In genomic region chr17:16322636-16323035, GRCh38 we compare ENCODE assay signal across 25 cellular contexts. TPM values are rescaled to one million over a fixed set of nuclear protein-coding genes. Genes with fewer than 3 reads are reported as not detected.
DNase-seq lines count a peak whose midpoint lies in the region; ATAC-seq and TF ChIP-seq lines count a peak whose summit lies in the region.
"Had no signal": no experiment of that assay in that cellular context is flagged by ENCODE, and none has a peak within 500 bp of the region (broad histone marks: within the 10 kb centered on the region; RNA-seq: fewer than 3 reads in every experiment).

No MANE protein-coding gene starts in this region.

- H3K9ac ChIP-seq in IMR-90 (ENCODE audit: low read depth, low read length): no peak overlapping the region

- H2BK120ac ChIP-seq in IMR-90 (ENCODE audit: low read depth, low read length): 0 out of 2 replicates have a peak overlapping the region, but pooled peaks have one; percentile 67

- H3K27ac ChIP-seq in IMR-90 (ENCODE audit: insufficient read depth, low read length): no peak overlapping the region
- no peak overlapping the region for H3K27ac ChIP-seq in caudate nucleus (ENCODE audit: low read depth, low read length)
- H3K27ac ChIP-seq: cardiac muscle cell, hepatocyte, HL-60, skin epidermis, VCaP had no signal

- 0 out of 3 replicates have a peak overlapping the region, but pooled peaks have one; percentile 35 for H2BK15ac ChIP-seq in IMR-90 (ENCODE audit: low read depth, low read length)

- H4K8ac ChIP-seq in IMR-90 (ENCODE audit: low read depth in 2 of 2, low read length in 2 of 2): no peak overlapping the region

- H3K4me2 ChIP-seq in IMR-90 (ENCODE audit: low read depth, low read length): no peak overlapping the region
- H3K4me2 ChIP-seq: hepatocyte had no signal

- H3K79me1 ChIP-seq in IMR-90 (ENCODE audit: low read depth in 1 of 2, low read length in 2 of 2): peaks cover 0 to 4% of the 10 kb centered on the region in 2 experiments; a peak in 2 of 4 replicates

- POLR2A ChIA-PET in BJ (lab: Charles Lee) (interaction anchor here (0.6 kb wide), 1 partner anchor 19 kb away, joined by 3 read pairs; no protein-coding TSS in a partner anchor), IMR-90 (lab: Charles Lee; ENCODE audit: unreplicated experiment) (no interaction called here)

- H3K4me3 ChIP-seq in BJ (ENCODE audit: low read depth, low read length): no peak overlapping the region
- H3K4me3 ChIP-seq in IMR-90 (ENCODE audit: insufficient read depth, low read depth, low read length): no peak overlapping the region
- no peak overlapping the region for H3K4me3 ChIP-seq in choroid plexus epithelial cell (ENCODE audit: low read depth, low read length)
- H3K4me3 ChIP-seq: cardiac muscle cell, hepatocyte, K562, skin epidermis had no signal

- no peak for TF ChIP-seq CTCF in BJ (IDR thresholded peaks at IDR 0.05; ENCODE audit: insufficient read depth, low read depth, low read length)
- no peak for TF ChIP-seq CTCF in IMR-90 (conservative IDR thresholded peaks at IDR 0.05; ENCODE audit: low read depth, low read length)
- no peak for TF ChIP-seq CTCF in choroid plexus epithelial cell (conservative IDR thresholded peaks at IDR 0.05; ENCODE audit: low read depth, low read length)

- no TSS peak for BruUV-seq in IMR-90 (replicated peaks; lab: Mats Ljungman, UMichigan)

- H3K14ac ChIP-seq in IMR-90 (replicated peaks; ENCODE audit: low read depth, low read length): no peak overlapping the region

- no peak overlapping the region for H4K5ac ChIP-seq in IMR-90 (ENCODE audit: low read depth, low read length)

- H4K20me1 ChIP-seq in IMR-90 (ENCODE audit: insufficient read depth, low read length): no peaks in the 10 kb centered on the region

- no peak for TF ChIP-seq POLR2A in IMR-90 (IDR thresholded peaks at IDR 0.05; ENCODE audit: low read depth, low read length)

- WGBS in IMR-90 (ENCODE audit: extremely low coverage in 2 of 2, insufficient read length in 1 of 2), 2 experiments: no CpG with 5 or more reads among the region's 3 CpGs

- no peak overlapping the region for H2AK9ac ChIP-seq in IMR-90 (replicated peaks; ENCODE audit: low read depth, low read length, poor library complexity)

- no peak overlapping the region for H3K4ac ChIP-seq in IMR-90 (ENCODE audit: low read depth, low read length)

- 0 out of 2 replicates have a peak, but pooled peaks cover 2% of the 10 kb centered on the region for H3K4me1 ChIP-seq in IMR-90 (ENCODE audit: control insufficient read depth, insufficient read depth, low read length)

- H3K23ac ChIP-seq in IMR-90 (ENCODE audit: low read depth, low read length): no peak overlapping the region

- H3K27me3 ChIP-seq in BJ (ENCODE audit: control insufficient read depth, insufficient read depth, low read length) (no peaks in the 10 kb centered on the region), IMR-90 (ENCODE audit: control insufficient read depth, insufficient read depth, low read length) (no peaks in the 10 kb centered on the region)
- H3K27me3 ChIP-seq: cardiac muscle cell, hepatocyte had no signal

- H3K9me1 ChIP-seq in IMR-90 (ENCODE audit: insufficient read depth, low read length): peaks cover 6% of the 10 kb centered on the region

- CTCF ChIA-PET in BJ (lab: Yijun Ruan, JAX): interaction anchor here (0.9 kb wide), 1 partner anchor 105 kb away, joined by 3 read pairs; no protein-coding TSS in a partner anchor
- CTCF ChIA-PET in IMR-90 (lab: Yijun Ruan, JAX): no interaction called here

- DNase-seq in BJ (ENCODE audit: low read depth) (peak; percentile 70), IMR-90 (peak; percentile 96), choroid plexus epithelial cell (ENCODE audit: low read depth) (peak; percentile 95), non-pigmented ciliary epithelial cell (ENCODE audit: low read depth) (peak; percentile 78), caudate nucleus (lab: John Stamatoyannopoulos, UW) (no peak), NCI-H82 treated with DMSO at 0.1 percent for 48 hours (lab: John Stamatoyannopoulos, UW; ENCODE audit: unreplicated experiment) (no peak)
- no peak for DNase-seq in activated T-cell treated with anti-CD3 and anti-CD28 coated beads, Interleukin-2, amount 50 U/mL, for 48 hours
- DNase-seq: activated CD4-positive, alpha-beta memory T cell treated with anti-CD3 and anti-CD28 coated beads for 36 hours; activated naive CD4-positive, alpha-beta T cell treated with anti-CD3 and anti-CD28 coated beads, Interleukin-2, amount 10 ng/mL, durations not matched to agents 7 days and 5 days; activated T-cell treated with anti-CD3 and anti-CD28 coated beads, Interleukin-2, amount 50 U/mL, for 24 hours; C1 segment of cervical spinal cord; kidney; MV-4-11; NCI-H1930; NCI-H446; stimulated activated CD4-positive, alpha-beta T cell treated with anti-CD3 and anti-CD28 coated beads, Interleukin-4, amount 100 ng/mL, for 24 hours; substantia nigra had no signal

- no peak overlapping the region for H4K91ac ChIP-seq in IMR-90 (ENCODE audit: insufficient read depth, low read depth, low read length)

- in situ Hi-C loops in IMR-90 (cut with MboI; ENCODE audit: low sequenced_read_pairs): no loop called here

- H3K18ac ChIP-seq in IMR-90 (ENCODE audit: low read depth, low read length): no peak overlapping the region

- H2AK5ac ChIP-seq in IMR-90 (ENCODE audit: low read depth, low read length): no peak overlapping the region

- ATAC-seq in IMR-90 (ENCODE audit: low read depth): peak; percentile 99
- no peak for ATAC-seq in GM21825 (IDR thresholded peaks at IDR 0.05; ENCODE audit: unreplicated experiment)
- ATAC-seq: K562; natural killer cell treated with Interleukin-12 subunit alpha and Interleukin-12 subunit beta and Interleukin-15 and Interleukin-18, amount 100 ng/mL, for 72 hours had no signal

- H2BK20ac ChIP-seq in IMR-90 (ENCODE audit: low read depth, low read length): peak overlapping the region; percentile 58; the same call in 1 of the 2 replicates

- no peak overlapping the region for H3K56ac ChIP-seq in IMR-90 (ENCODE audit: extremely low read depth, insufficient read depth, low read length)

- no peaks in the 10 kb centered on the region; the same call in 1 of the 2 replicates for H3K36me3 ChIP-seq in BJ (ENCODE audit: control insufficient read depth, insufficient read depth, low read length)
- peaks cover 6% of the 10 kb centered on the region for H3K36me3 ChIP-seq in IMR-90 (ENCODE audit: control insufficient read depth, insufficient read depth, low read length)

- intact Hi-C loops in IMR-90 (cut with micrococcal nuclease): loop anchor here (2.0 kb wide), 1 partner anchor 36 kb away; no protein-coding TSS in a partner anchor

- no peak overlapping the region for H2AFZ ChIP-seq in IMR-90 (replicated peaks; ENCODE audit: low read length, poor library complexity)
- H2AFZ ChIP-seq: hepatocyte had no signal

- H3K9me3 ChIP-seq in IMR-90 (ENCODE audit: control insufficient read depth, insufficient read depth, low read length): no peaks in the 10 kb centered on the region

- dilution Hi-C loops in IMR-90 (cut with HindIII; ENCODE audit: low sequenced_read_pairs, unreplicated experiment): no loop called here

- peak overlapping the region; percentile 66 for H2BK5ac ChIP-seq in IMR-90 (ENCODE audit: low read depth, low read length, poor library complexity, severe bottlenecking)

- no peak for TF ChIP-seq RAD21 in IMR-90 (IDR thresholded peaks at IDR 0.05; ENCODE audit: low read length)

TF ChIP-seq in IMR-90, 13 proteins besides CTCF, POLR2A, EP300 and RAD21:
- TF ChIP-seq MAZ (IDR thresholded peaks at IDR 0.05; ENCODE audit: borderline replicate concordance, low read depth, low read length) (no peak), MXI1 (IDR thresholded peaks at IDR 0.05; ENCODE audit: borderline replicate concordance, low read depth, low read length) (peak; percentile 36; the same call in 1 of the 2 replicates), SMC3 (IDR thresholded peaks at IDR 0.05; ENCODE audit: low read depth, low read length) (no peak), CHD1 (IDR thresholded peaks at IDR 0.05; ENCODE audit: low read depth, low read length) (0 out of 2 replicates have a peak, but pooled peaks have one; percentile 43), ELK1 (IDR thresholded peaks at IDR 0.05; ENCODE audit: borderline replicate concordance, low read depth, low read length) (no peak), BHLHE40 (IDR thresholded peaks at IDR 0.05; ENCODE audit: low read depth, low read length) (0 out of 2 replicates have a peak, but pooled peaks have one; percentile 40), NFE2L2 (IDR thresholded peaks at IDR 0.05; ENCODE audit: low read depth, low read length) (peak; percentile 18; the same call in 1 of the 2 replicates), FOS (IDR thresholded peaks at IDR 0.05; ENCODE audit: low read depth, low read length) (peak; percentile 66), MAFK (IDR thresholded peaks at IDR 0.05; ENCODE audit: low read depth, low read length) (peak; percentile 25; the same call in 1 of the 2 replicates), RCOR1 (IDR thresholded peaks at IDR 0.05; ENCODE audit: insufficient replicate concordance, low read length) (peak; percentile 87), RFX5 (IDR thresholded peaks at IDR 0.05; ENCODE audit: low read depth, low read length) (no peak)

RNA-seq across cellular contexts. Expression of gene CENPV, which starts 30.6 kb away (rescaled TPM):
- polyA plus RNA-seq in BJ (2011; rRNA removed) (39.2 and 41.5 TPM in 2 replicates), IMR-90 (2012; rRNA removed) (49.8 and 52.2 TPM in 2 replicates)
- 7.7 and 12.1 TPM in 2 replicates for polyA minus RNA-seq in BJ (2011; rRNA and poly(A)+ RNA removed)
- 35.3 and 38.6 TPM in 2 replicates for total RNA-seq in IMR-90 (2012; rRNA removed)
- 35.9 and 108 TPM in 2 replicates for polyA plus RNA-seq in IMR-90 (2012; cell fraction: cytosol; rRNA removed)
- polyA plus RNA-seq in IMR-90 (2012; cell fraction: nucleus; rRNA removed; ENCODE audit: low replicate concordance): 35.8 and 72.9 TPM in 2 replicates

RNA-seq across cellular contexts. Expression of gene UBB, which starts 58.3 kb away (rescaled TPM):
- 3,195 and 3,417 TPM in 2 replicates for polyA plus RNA-seq in BJ (2011; rRNA removed)
- polyA minus RNA-seq in BJ (2011; rRNA and poly(A)+ RNA removed): 1,408 and 2,496 TPM in 2 replicates
- total RNA-seq in IMR-90 (2012; rRNA removed): 3,383 and 4,283 TPM in 2 replicates
- 2,561 and 3,167 TPM in 2 replicates for polyA plus RNA-seq in IMR-90 (2012; rRNA removed)
- polyA plus RNA-seq in IMR-90 (2012; cell fraction: cytosol; rRNA removed): 2,294 and 4,532 TPM in 2 replicates
- 753 and 838 TPM in 2 replicates for polyA plus RNA-seq in IMR-90 (2012; cell fraction: nucleus; rRNA removed; ENCODE audit: low replicate concordance)

Comparison
In these comparisons a context has a peak if more than half of its experiments do, and no peak if none do; other contexts are left out.
1. DNase-seq: peak in BJ (single experiment), IMR-90 (single experiment), choroid plexus epithelial cell (single experiment) and non-pigmented ciliary epithelial cell (single experiment); none in activated T-cell treated with anti-CD3 and anti-CD28 coated beads, Interleukin-2, amount 50 U/mL, for 48 hours (0 of 2), caudate nucleus (0 of 61) and NCI-H82 treated with DMSO at 0.1 percent for 48 hours (single experiment).